ENCODE assay signal across 7 cellular contexts in genomic region chr17:77391668-77392375, GRCh38.
DNase-seq lines count a peak whose midpoint lies in the region; ATAC-seq and TF ChIP-seq lines count a peak whose summit lies in the region.

No MANE protein-coding gene starts in this region.

- H3K9me3 ChIP-seq in right atrium auricular region = no peaks in the 10 kb centered on the region
- no peaks in the 10 kb centered on the region for H3K9me3 ChIP-seq in skeletal muscle satellite cell (replicated peaks; ENCODE audit: low read length)

- TF ChIP-seq CTCF in right atrium auricular region (IDR thresholded peaks at IDR 0.05) = no peak

- H3K9ac ChIP-seq in skeletal muscle satellite cell (ENCODE audit: low read depth, low read length) = peak overlapping the region; percentile 83

- peak overlapping the region; percentile 47 for H3K4me3 Mint-ChIP-seq in activated naive CD8-positive, alpha-beta T cell treated with anti-CD3 and anti-CD28 coated beads, Interleukin-2, amount 50 U/mL, for 24 hours

- H3K27me3 Mint-ChIP-seq in activated naive CD8-positive, alpha-beta T cell treated with anti-CD3 and anti-CD28 coated beads, Interleukin-2, amount 50 U/mL, for 24 hours = no peaks in the 10 kb centered on the region

- H3K4me1 ChIP-seq in right atrium auricular region = peaks cover 0 to 80% of the 10 kb centered on the region in 2 donors
- peaks cover 84% of the 10 kb centered on the region for H3K4me1 ChIP-seq in skeletal muscle satellite cell (ENCODE audit: control insufficient read depth, insufficient read depth, low read length)

- H3K9me3 Mint-ChIP-seq in activated naive CD8-positive, alpha-beta T cell treated with anti-CD3 and anti-CD28 coated beads, Interleukin-2, amount 50 U/mL, for 24 hours = no peaks in the 10 kb centered on the region

- peak; percentile 62 for DNase-seq in KBM-7
- DNase-seq in activated naive CD8-positive, alpha-beta T cell treated with anti-CD3 and anti-CD28 coated beads, Interleukin-2, amount 50 U/mL, for 24 hours = peak; percentile 56
- peak; percentile 85 for DNase-seq in right atrium auricular region (ENCODE audit: low spot score)

- H3K4me1 Mint-ChIP-seq in activated naive CD8-positive, alpha-beta T cell treated with anti-CD3 and anti-CD28 coated beads, Interleukin-2, amount 50 U/mL, for 24 hours = peaks cover 57% of the 10 kb centered on the region

- peak overlapping the region; percentile 68 to 70 for H3K27ac ChIP-seq in right atrium auricular region

- H3K27ac Mint-ChIP-seq in activated naive CD8-positive, alpha-beta T cell treated with anti-CD3 and anti-CD28 coated beads, Interleukin-2, amount 50 U/mL, for 24 hours = peak overlapping the region; percentile 64

- no peak overlapping the region for H3K4me3 ChIP-seq in right atrium auricular region
- H3K4me3 ChIP-seq in skeletal muscle satellite cell (ENCODE audit: low read length) = peak overlapping the region; percentile 50

- peak; percentile 50 for ATAC-seq in activated naive CD8-positive, alpha-beta T cell treated with anti-CD3 and anti-CD28 coated beads, Interleukin-2, amount 50 U/mL, for 24 hours
- ATAC-seq in GM21619 (IDR thresholded peaks at IDR 0.05; ENCODE audit: unreplicated experiment) (no peak), GM18502 (IDR thresholded peaks at IDR 0.05; ENCODE audit: poor library complexity, unreplicated experiment) (no peak), GM18519 (IDR thresholded peaks at IDR 0.05; ENCODE audit: low FRiP score, unreplicated experiment) (no peak)

- H3K36me3 Mint-ChIP-seq in activated naive CD8-positive, alpha-beta T cell treated with anti-CD3 and anti-CD28 coated beads, Interleukin-2, amount 50 U/mL, for 24 hours (ENCODE audit: low read depth) = no peaks in the 10 kb centered on the region

- H3K4me2 ChIP-seq in skeletal muscle satellite cell (ENCODE audit: low read length) = peak overlapping the region; percentile 70

- H3K27me3 ChIP-seq in right atrium auricular region (no peaks in the 10 kb centered on the region), skeletal muscle satellite cell (ENCODE audit: control insufficient read depth, insufficient read depth, low read length) (no peaks in the 10 kb centered on the region)

- in situ Hi-C loops in KBM-7 (cut with MboI; ENCODE audit: low pct_unique_long_range_greater_than_20kb, low sequenced_read_pairs) = no loop called here

- H3K36me3 ChIP-seq in right atrium auricular region (no peaks in the 10 kb centered on the region), skeletal muscle satellite cell (ENCODE audit: insufficient read depth, low read length) (peaks cover 21% of the 10 kb centered on the region)
